17 cellular contexts compared by ENCODE assay signal in genomic region chr10:126397166-126397565, GRCh38. TPM values are rescaled to one million over a fixed set of nuclear protein-coding genes. Genes with fewer than 3 reads are reported as not detected.
"Had no signal": no experiment of that assay in that cellular context is flagged by ENCODE, and none has a peak within 500 bp of the region (broad histone marks: within the 10 kb centered on the region; RNA-seq: fewer than 3 reads in every experiment).

No MANE protein-coding gene starts in this region.

- H2AFZ ChIP-seq: hepatocyte had no signal

- H3K79me2 ChIP-seq: hepatocyte had no signal

- ATAC-seq: activated CD4-positive, CD25-positive, alpha-beta regulatory T cell treated with anti-CD3 and anti-CD28 coated beads, Interleukin-2, amount 50 U/mL, for 24 hours; activated T-cell treated with anti-CD3 and anti-CD28 coated beads, Interleukin-2, amount 50 U/mL, for 4 hours had no signal

- H3K4me3 ChIP-seq: ascending aorta, hepatocyte, suprapubic skin, transverse colon, uterus had no signal

- DNase-seq: activated CD4-positive, alpha-beta T cell treated with anti-CD3 and anti-CD28 coated beads, Interleukin-2, amount 50 U/mL, for 1 hour; activated CD8-positive, alpha-beta memory T cell treated with anti-CD3 and anti-CD28 coated beads, Interleukin-2, amount 50 U/mL, for 4 hours; activated effector memory CD4-positive, alpha-beta T cell treated with Interleukin-2 at 50 U/mL for 16 hours; activated naive CD4-positive, alpha-beta T cell treated with anti-CD3 and anti-CD28 coated beads, Interleukin-2, amount 50 U/mL, for 16 hours; activated T-cell treated with anti-CD3 and anti-CD28 coated beads, Interleukin-2, amount 50 U/mL, for 4 hours; erythroblast; left cardiac atrium; posterior cingulate gyrus; stimulated activated CD4-positive, alpha-beta T cell treated with anti-CD3 and anti-CD28 coated beads, Interleukin-15, amount 100 ng/mL, for 24 hours; stimulated activated CD4-positive, alpha-beta T cell treated with anti-CD3 and anti-CD28 coated beads, Interleukin-2, amount 100 ng/mL, for 48 hours; transverse colon; uterus had no signal

- H3K36me3 ChIP-seq: ascending aorta, suprapubic skin, transverse colon, uterus had no signal

- H3K4me2 ChIP-seq: hepatocyte had no signal

- H3K27me3 ChIP-seq: ascending aorta, suprapubic skin, transverse colon, uterus had no signal

- H3K9me3 ChIP-seq: ascending aorta, suprapubic skin, transverse colon, uterus had no signal

- H3K27ac ChIP-seq: ascending aorta, hepatocyte, suprapubic skin, transverse colon, uterus had no signal

- H3K4me1 ChIP-seq: ascending aorta, suprapubic skin, transverse colon, uterus had no signal

- FAIRE-seq: islet of Langerhans had no signal

RNA-seq across cellular contexts. Expression of gene ADAM12, which starts 8.9 kb away (rescaled TPM):
- total RNA-seq: ascending aorta had no signal
